Comparison of ENCODE assay signal across 9 cellular contexts in genomic region chr11:110069158-110069737, GRCh38. TPM values are rescaled to one million over a fixed set of nuclear protein-coding genes. Genes with fewer than 3 reads are reported as not detected.
DNase-seq lines count a peak whose midpoint lies in the region; TF ChIP-seq lines count a peak whose summit lies in the region.
"Had no signal": no experiment of that assay in that cellular context is flagged by ENCODE, and none has a peak within 500 bp of the region (broad histone marks: within the 10 kb centered on the region; RNA-seq: fewer than 3 reads in every experiment).

No MANE protein-coding gene starts in this region.

- H3K36me3 Mint-ChIP-seq in CD4-positive, alpha-beta memory T cell, result no peaks in the 10 kb centered on the region
- no peaks in the 10 kb centered on the region for H3K36me3 Mint-ChIP-seq in T-helper 2 cell treated with Interferon-gamma antibody and Interleukin-4, amounts not matched to agents 5 μg/mL and 100 μg/mL, for 36 hours (ENCODE audit: low read depth)

- no peaks in the 10 kb centered on the region for H3K27me3 ChIP-seq in parathyroid adenoma (ENCODE audit: control insufficient read depth, insufficient read depth, low read length)
- no peaks in the 10 kb centered on the region for H3K27me3 ChIP-seq in CD4-positive, alpha-beta memory T cell (ENCODE audit: insufficient read depth, low read length)

- H3K4me3 Mint-ChIP-seq in CD4-positive, alpha-beta memory T cell, result no peak overlapping the region
- H3K4me3 Mint-ChIP-seq in T-helper 2 cell treated with Interferon-gamma antibody and Interleukin-4, amounts not matched to agents 5 μg/mL and 100 μg/mL, for 36 hours, result no peak overlapping the region

- no peak overlapping the region for H3K9ac ChIP-seq in parathyroid adenoma

- no peaks in the 10 kb centered on the region for H3K9me3 ChIP-seq in parathyroid adenoma (ENCODE audit: control insufficient read depth, low read length)
- no peaks in the 10 kb centered on the region for H3K9me3 ChIP-seq in CD4-positive, alpha-beta memory T cell (ENCODE audit: control insufficient read depth in 1 of 2, low read length in 2 of 2)
- H3K9me3 ChIP-seq: A549 had no signal

- H3K4me3 ChIP-seq in parathyroid adenoma (ENCODE audit: low read depth, low read length), result no peak overlapping the region
- no peak overlapping the region for H3K4me3 ChIP-seq in CD4-positive, alpha-beta memory T cell (ENCODE audit: low read length in 2 of 2)
- H3K4me3 ChIP-seq: A549 had no signal

- H3K27ac ChIP-seq in parathyroid adenoma, result peak overlapping the region; percentile 56
- no peak overlapping the region for H3K27ac ChIP-seq in CD4-positive, alpha-beta memory T cell (ENCODE audit: low read depth, low read length)
- H3K27ac ChIP-seq: A549 had no signal

- H3K27ac Mint-ChIP-seq in CD4-positive, alpha-beta memory T cell, result no peak overlapping the region
- H3K27ac Mint-ChIP-seq in T-helper 2 cell treated with Interferon-gamma antibody and Interleukin-4, amounts not matched to agents 5 μg/mL and 100 μg/mL, for 36 hours, result no peak overlapping the region

- H3K4me2 ChIP-seq in parathyroid adenoma (ENCODE audit: low read length), result no peak overlapping the region
- H3K4me2 ChIP-seq: A549 had no signal

- H3K4me1 ChIP-seq in parathyroid adenoma, result no peaks in the 10 kb centered on the region
- no peaks in the 10 kb centered on the region for H3K4me1 ChIP-seq in CD4-positive, alpha-beta memory T cell (ENCODE audit: insufficient read depth, low read length)

- H3K79me2 ChIP-seq in parathyroid adenoma, result no peaks in the 10 kb centered on the region

- CTCF ChIA-PET in CD4-positive, alpha-beta memory T cell (lab: Charles Lee; ENCODE audit: partially characterized antibody), result no interaction called here

- TF ChIP-seq CTCF in parathyroid adenoma (IDR thresholded peaks at IDR 0.05), result no peak

- POLR2A ChIA-PET in CD4-positive, alpha-beta memory T cell (lab: Charles Lee; ENCODE audit: partially characterized antibody), result no interaction called here

- H3K9me3 Mint-ChIP-seq in CD4-positive, alpha-beta memory T cell, result peaks cover 0 to 4% (median 0%) of the 10 kb centered on the region in 8 donors
- H3K9me3 Mint-ChIP-seq in T-helper 2 cell treated with Interferon-gamma antibody and Interleukin-4, amounts not matched to agents 5 μg/mL and 100 μg/mL, for 36 hours, result no peaks in the 10 kb centered on the region

- H2AFZ ChIP-seq in parathyroid adenoma, result no peak overlapping the region

- no peaks in the 10 kb centered on the region for H3K36me3 ChIP-seq in parathyroid adenoma (ENCODE audit: control insufficient read depth, insufficient read depth, low read length)
- H3K36me3 ChIP-seq in CD4-positive, alpha-beta memory T cell (ENCODE audit: insufficient read depth, low read length), result no peaks in the 10 kb centered on the region

- intact Hi-C loops in CD4-positive, alpha-beta memory T cell (cut with micrococcal nuclease), result no loop called here

- peaks cover 6 to 10% of the 10 kb centered on the region in 2 donors for H3K27me3 Mint-ChIP-seq in CD4-positive, alpha-beta memory T cell
- peaks cover 23% of the 10 kb centered on the region for H3K27me3 Mint-ChIP-seq in T-helper 2 cell treated with Interferon-gamma antibody and Interleukin-4, amounts not matched to agents 5 μg/mL and 100 μg/mL, for 36 hours (ENCODE audit: low read depth)

- DNase-seq in DMS53 (lab: John Stamatoyannopoulos, UW), result peak; percentile 19
- DNase-seq in DMS53 treated with DMSO at 0.1 percent for 48 hours (lab: John Stamatoyannopoulos, UW; ENCODE audit: unreplicated experiment), result no peak
- peak; percentile 62 for DNase-seq in NCI-H460 (ENCODE audit: extremely low read depth, low read depth)
- DNase-seq in dermis blood vessel endothelial cell, result peak; percentile 99
- DNase-seq in CD4-positive, alpha-beta memory T cell, result no peak
- DNase-seq in T-helper 2 cell treated with Interferon-gamma antibody and Interleukin-4, amounts not matched to agents 5 μg/mL and 100 μg/mL, for 36 hours (ENCODE audit: low spot score), result no peak
- DNase-seq in HuH-7 (ENCODE audit: low spot score), result no peak

- peaks cover 0 to 1% (median 0%) of the 10 kb centered on the region in 4 donors for H3K4me1 Mint-ChIP-seq in CD4-positive, alpha-beta memory T cell
- H3K4me1 Mint-ChIP-seq in T-helper 2 cell treated with Interferon-gamma antibody and Interleukin-4, amounts not matched to agents 5 μg/mL and 100 μg/mL, for 36 hours (ENCODE audit: low read depth), result peaks cover 15% of the 10 kb centered on the region

RNA-seq across cellular contexts. Expression of gene ZC3H12C, which starts 23.9 kb away (rescaled TPM):
- 8.5 and 8.8 TPM in 2 replicates for total RNA-seq in NCI-H460 (2014; rRNA removed; shearing (Covaris generic))
- polyA plus RNA-seq in NCI-H460 (2014; cell fraction: nucleus; rRNA removed), result 2.7 and 4.8 TPM in 2 replicates
- 21.0 and 25.4 TPM in 2 replicates for total RNA-seq in dermis blood vessel endothelial cell
- total RNA-seq in CD4-positive, alpha-beta memory T cell, result under 1 TPM; 0.17 TPM
- polyA plus RNA-seq in CD4-positive, alpha-beta memory T cell, result not detected

Comparison
In these comparisons a context has a peak if more than half of its experiments do, and no peak if none do; other contexts are left out.
1. DNase-seq: peak in DMS53 (single experiment), NCI-H460 (single experiment) and dermis blood vessel endothelial cell (single experiment); none in DMS53 treated with DMSO at 0.1 percent for 48 hours (single experiment), CD4-positive, alpha-beta memory T cell (0 of 5), T-helper 2 cell treated with Interferon-gamma antibody and Interleukin-4, amounts not matched to agents 5 μg/mL and 100 μg/mL, for 36 hours (single experiment) and HuH-7 (single experiment).